Comparison of ENCODE assay signal across 8 cellular contexts in the genomic region with DNA sequence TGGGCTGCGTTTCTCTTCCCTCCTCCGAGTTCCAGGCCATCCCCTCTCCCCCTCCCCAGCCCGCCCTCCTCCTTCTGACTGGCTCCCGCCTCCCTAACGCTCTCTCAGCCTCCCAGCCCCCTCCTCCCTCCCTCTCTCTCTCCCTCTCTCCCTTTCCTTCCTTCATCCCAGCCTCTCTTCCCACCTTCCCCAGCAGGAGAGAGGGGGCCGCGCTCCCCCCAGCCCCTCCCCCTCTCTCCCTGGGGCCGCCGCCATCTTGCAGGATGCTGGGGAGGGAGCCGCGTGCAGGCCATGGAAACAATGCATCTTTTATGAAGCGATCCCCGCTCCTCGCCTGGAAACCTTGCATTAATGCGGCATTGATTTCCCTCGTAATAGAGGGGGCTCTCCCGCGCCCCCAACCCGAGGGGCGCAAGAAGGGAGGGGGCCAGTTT. TPM values are rescaled to one million over a fixed set of nuclear protein-coding genes. Genes with fewer than 3 reads are reported as not detected.
A peak's percentile ranks its signal among the peaks of the same experiment; 100 is the strongest.
DNase-seq lines count a peak whose midpoint lies in the region; ATAC-seq and TF ChIP-seq lines count a peak whose summit lies in the region.

No MANE protein-coding gene starts in this region.

- H3K4me1 Mint-ChIP-seq in activated T-cell treated with anti-CD3 and anti-CD28 coated beads, Interleukin-2, amount 50 U/mL, for 72 hours (ENCODE audit: low read depth): peaks cover under 1% of the 10 kb centered on the region
- peaks cover 7% of the 10 kb centered on the region for H3K4me1 Mint-ChIP-seq in type B pancreatic cell (ENCODE audit: unreplicated experiment)

- no peaks in the 10 kb centered on the region for H3K36me3 Mint-ChIP-seq in activated T-cell treated with anti-CD3 and anti-CD28 coated beads, Interleukin-2, amount 50 U/mL, for 72 hours (ENCODE audit: insufficient read depth in 2 of 2)
- H3K36me3 Mint-ChIP-seq in type B pancreatic cell: no peaks in the 10 kb centered on the region

- H3K27ac Mint-ChIP-seq in activated T-cell treated with anti-CD3 and anti-CD28 coated beads, Interleukin-2, amount 50 U/mL, for 72 hours: peak overlapping the region; percentile 60
- H3K27ac Mint-ChIP-seq in type B pancreatic cell: no peak overlapping the region

- DNase-seq in DMS79 treated with DMSO at 0.1 percent for 48 hours (lab: John Stamatoyannopoulos, UW) (peak; percentile 84), NCI-H2196 treated with DMSO at 0.1 percent for 48 hours (lab: John Stamatoyannopoulos, UW; ENCODE audit: unreplicated experiment) (peak; percentile 33), foreskin melanocyte (peak; percentile 38), omental fat pad (ENCODE audit: low spot score) (no peak), type B pancreatic cell (ENCODE audit: extremely low spot score, unreplicated experiment) (peak; percentile 87)
- peak; percentile 37 to 52 for DNase-seq in activated T-cell treated with anti-CD3 and anti-CD28 coated beads, Interleukin-2, amount 50 U/mL, for 72 hours

- no peaks in the 10 kb centered on the region for H3K27me3 Mint-ChIP-seq in activated T-cell treated with anti-CD3 and anti-CD28 coated beads, Interleukin-2, amount 50 U/mL, for 72 hours (ENCODE audit: low read depth)
- peaks cover 4% of the 10 kb centered on the region for H3K27me3 Mint-ChIP-seq in type B pancreatic cell

- peak overlapping the region; percentile 47 to 60 for H3K4me3 Mint-ChIP-seq in activated T-cell treated with anti-CD3 and anti-CD28 coated beads, Interleukin-2, amount 50 U/mL, for 72 hours
- peak overlapping the region; percentile 68 for H3K4me3 Mint-ChIP-seq in type B pancreatic cell

- TF ChIP-seq CTCF in omental fat pad (IDR thresholded peaks at IDR 0.05) (no peak), type B pancreatic cell (conservative IDR thresholded peaks at IDR 0.05) (no peak)

- peak; percentile 47 to 65 for ATAC-seq in activated T-cell treated with anti-CD3 and anti-CD28 coated beads, Interleukin-2, amount 50 U/mL, for 72 hours (replicated peaks in 1 of 2)
- peak; percentile 66 for ATAC-seq in omental fat pad (ENCODE audit: low FRiP score)
- no peak for ATAC-seq in GM18511 (IDR thresholded peaks at IDR 0.05; ENCODE audit: unreplicated experiment)
- no peak for ATAC-seq in HG03196 (IDR thresholded peaks at IDR 0.05; ENCODE audit: unreplicated experiment)

- H3K9me3 Mint-ChIP-seq in activated T-cell treated with anti-CD3 and anti-CD28 coated beads, Interleukin-2, amount 50 U/mL, for 72 hours: no peaks in the 10 kb centered on the region
- H3K9me3 Mint-ChIP-seq in type B pancreatic cell: no peaks in the 10 kb centered on the region

RNA-seq across cellular contexts. Expression of a gene that starts 42.6 kb away (rescaled TPM):
- 10 to 100 TPM; 15.0 to 21.2 TPM for total RNA-seq in activated T-cell treated with anti-CD3 and anti-CD28 coated beads, Interleukin-2, amount 50 U/mL, for 72 hours
- total RNA-seq in omental fat pad: 10 to 100 TPM in 3 of 4 donors, 1 to 10 TPM in 1; 7.7 to 18.0 (median 13.9) TPM
- 24.9 and 62.4 TPM in 2 replicates for total RNA-seq in type B pancreatic cell (ENCODE audit: low replicate concordance)

Comparison
In these comparisons a context has a peak if more than half of its experiments do, and no peak if none do; other contexts are left out.
1. ATAC-seq: peak in activated T-cell treated with anti-CD3 and anti-CD28 coated beads, Interleukin-2, amount 50 U/mL, for 72 hours (2 of 2) and omental fat pad (single experiment); none in GM18511 (single experiment) and HG03196 (single experiment).